Comparison of ENCODE assay signal across 14 cellular contexts in genomic region chr12:14207946-14208612, GRCh38.
DNase-seq lines count a peak whose midpoint lies in the region; ATAC-seq and TF ChIP-seq lines count a peak whose summit lies in the region.
"Had no signal": no experiment of that assay in that cellular context is flagged by ENCODE, and none has a peak within 500 bp of the region (broad histone marks: within the 10 kb centered on the region; RNA-seq: fewer than 3 reads in every experiment).

No MANE protein-coding gene starts in this region.

- no peaks in the 10 kb centered on the region for H3K27me3 ChIP-seq in HCT116 (ENCODE audit: insufficient read depth, low read length)
- H3K27me3 ChIP-seq in PC-3 (ENCODE audit: low read length), result no peaks in the 10 kb centered on the region
- H3K27me3 ChIP-seq in subcutaneous abdominal adipose tissue (ENCODE audit: control insufficient read depth in 5 of 5, insufficient read depth in 4 of 5, low read length in 5 of 5), result no peaks in the 10 kb centered on the region

- 0 out of 2 replicates have a peak overlapping the region, but pooled peaks have one; percentile 7 for H3K9ac ChIP-seq in HCT116 (ENCODE audit: low read length)
- no peak overlapping the region for H3K9ac ChIP-seq in PC-3 (ENCODE audit: low read length)
- H3K9ac ChIP-seq in subcutaneous abdominal adipose tissue (ENCODE audit: low read length in 5 of 5), result no peak overlapping the region

- peak overlapping the region; percentile 61 for H3K4me2 ChIP-seq in HCT116 (ENCODE audit: low read length)
- peak overlapping the region; percentile 59 for H3K4me2 ChIP-seq in PC-3 (ENCODE audit: low read length)

- H3K4me3 ChIP-seq in HCT116 (replicated peaks in 1 of 2; ENCODE audit: low read depth in 1 of 2, low read length in 2 of 2), result peak overlapping the region in 1 of 2 experiments; percentile 1; a peak in 1 of 4 replicates
- no peak overlapping the region for H3K4me3 ChIP-seq in PC-3 (ENCODE audit: low read length)
- H3K4me3 ChIP-seq in subcutaneous abdominal adipose tissue (ENCODE audit: low read depth in 1 of 5, low read length in 5 of 5), result no peak overlapping the region

- H3K27ac ChIP-seq in HCT116 (ENCODE audit: low read depth, low read length), result peak overlapping the region; percentile 23
- H3K27ac ChIP-seq in PC-3 (ENCODE audit: low read length), result peak overlapping the region; percentile 46
- peak overlapping the region; percentile 12 for H3K27ac ChIP-seq in subcutaneous abdominal adipose tissue (ENCODE audit: low read depth, low read length)

- no peaks in the 10 kb centered on the region for H3K79me2 ChIP-seq in HCT116 (ENCODE audit: insufficient read depth, low read length)
- no peaks in the 10 kb centered on the region for H3K79me2 ChIP-seq in PC-3 (ENCODE audit: low read length)

- BruUV-seq in HCT116 (replicated peaks; lab: Mats Ljungman, UMichigan), result no TSS peak
- no TSS peak for BruUV-seq in PC-3 (replicated peaks; lab: Mats Ljungman, UMichigan)

- TF ChIP-seq RAD21 in HCT116 (IDR thresholded peaks at IDR 0.05; ENCODE audit: low read depth), result no peak

- RAD21 ChIA-PET in HCT116 (lab: Charles Lee; ENCODE audit: low non-redundant PET in 1 of 2, low total read pairs in 2 of 2, uncharacterized antibody in 2 of 2, unreplicated experiment in 2 of 2), result interaction anchor here in 1 of 2 experiments (0.9 kb wide), 1 partner anchor 22 kb away, joined by 3 read pairs; no protein-coding TSS in a partner anchor

- H4K20me1 ChIP-seq in HCT116 (ENCODE audit: insufficient read depth), result no peaks in the 10 kb centered on the region
- no peaks in the 10 kb centered on the region for H4K20me1 ChIP-seq in PC-3 (ENCODE audit: low read length)

- peak overlapping the region; percentile 33 for H2AFZ ChIP-seq in HCT116 (ENCODE audit: low read depth, low read length, poor library complexity, severe bottlenecking)
- 0 out of 2 replicates have a peak overlapping the region, but pooled peaks have one; percentile 25 for H2AFZ ChIP-seq in PC-3 (ENCODE audit: low read length)

- peak; percentile 85 for ATAC-seq in HCT116
- ATAC-seq in PC-3, result peak; percentile 73
- no peak for ATAC-seq in GM18873 (IDR thresholded peaks at IDR 0.05; ENCODE audit: low FRiP score, unreplicated experiment)
- ATAC-seq: natural killer cell had no signal

- TF ChIP-seq POLR2A in HCT116 (IDR thresholded peaks at IDR 0.05; ENCODE audit: borderline replicate concordance, extremely low read depth, insufficient read depth, insufficient read length), result no peak

- peak; percentile 55 for DNase-seq in HCT116 (ENCODE audit: low read depth, low spot score)
- DNase-seq in PC-3, result peak; percentile 75
- DNase-seq in kidney tubule cell (ENCODE audit: low spot score), result peak; percentile 50
- DNase-seq in SHP77 (lab: John Stamatoyannopoulos, UW), result no peak
- no peak for DNase-seq in NCI-H2171 treated with DMSO at 0.1 percent for 48 hours (lab: John Stamatoyannopoulos, UW)
- no peak for DNase-seq in NCI-H446 treated with DMSO at 0.1 percent for 48 hours (lab: John Stamatoyannopoulos, UW)
- DNase-seq: activated CD4-positive, alpha-beta T cell treated with anti-CD3 and anti-CD28 coated beads for 4 hours; activated T-cell treated with anti-CD3 and anti-CD28 coated beads, Interleukin-2, amount 50 U/mL, for 48 hours; IMR-90; natural killer cell; NCI-H2029 treated with DMSO at 0.1 percent for 48 hours; T-helper 1 cell had no signal

- POLR2A ChIA-PET in HCT116 (lab: Charles Lee) (no interaction called here), PC-3 (lab: Charles Lee; ENCODE audit: unreplicated experiment) (no interaction called here)

- intact Hi-C loops in HCT116 (cut with micrococcal nuclease), result no loop called here
- intact Hi-C loops in PC-3 (cut with micrococcal nuclease), result no loop called here

- H3K9me2 ChIP-seq in HCT116 (ENCODE audit: insufficient read depth), result no peaks in the 10 kb centered on the region
- H3K9me2 ChIP-seq in PC-3 (replicated peaks; ENCODE audit: low read length), result no peaks in the 10 kb centered on the region

- peaks cover 5% of the 10 kb centered on the region for H3F3A ChIP-seq in PC-3 (ENCODE audit: low read length, unreplicated experiment)

- H3K36me3 ChIP-seq in HCT116 (ENCODE audit: control insufficient read depth in 1 of 2, insufficient read depth in 2 of 2, low read length in 2 of 2) (no peaks in the 10 kb centered on the region), PC-3 (ENCODE audit: low read depth, low read length) (no peaks in the 10 kb centered on the region), subcutaneous abdominal adipose tissue (ENCODE audit: control insufficient read depth in 5 of 5, insufficient read depth in 5 of 5, low read length in 5 of 5) (no peaks in the 10 kb centered on the region)

- CTCF ChIA-PET in HCT116 (lab: Charles Lee), result interaction anchor here (1.0 kb wide), 1 partner anchor 22 kb away, joined by 3 read pairs; no protein-coding TSS in a partner anchor
- CTCF ChIA-PET in PC-3 (lab: Charles Lee), result no interaction called here

- H3K4me1 ChIP-seq in HCT116 (ENCODE audit: control insufficient read depth in 1 of 2, insufficient read depth in 2 of 2, low read length in 2 of 2), result peaks cover 21% of the 10 kb centered on the region in 2 experiments
- H3K4me1 ChIP-seq in PC-3 (ENCODE audit: insufficient read depth, low read length), result peaks cover 13% of the 10 kb centered on the region
- H3K4me1 ChIP-seq in subcutaneous abdominal adipose tissue (ENCODE audit: control insufficient read depth in 5 of 5, insufficient read depth in 5 of 5, low read length in 5 of 5), result peaks cover 0 to 28% (median 25%) of the 10 kb centered on the region in 5 donors

- TF ChIP-seq CTCF in HCT116 (IDR thresholded peaks at IDR 0.05 in 2 of 3, conservative IDR thresholded peaks at IDR 0.05 in 1 of 3; ENCODE audit: borderline replicate concordance in 1 of 3, insufficient read depth in 1 of 3, low read depth in 2 of 3, low read length in 2 of 3), result no peak
- TF ChIP-seq CTCF in PC-3 (conservative IDR thresholded peaks at IDR 0.05; ENCODE audit: low read depth, low read length), result no peak

- H3K9me3 ChIP-seq in HCT116 (ENCODE audit: control insufficient read depth in 1 of 2, insufficient read depth in 1 of 2, low read depth in 1 of 2, low read length in 2 of 2) (no peaks in the 10 kb centered on the region), PC-3 (ENCODE audit: low read length) (no peaks in the 10 kb centered on the region), subcutaneous abdominal adipose tissue (ENCODE audit: control insufficient read depth in 5 of 5, low read length in 5 of 5) (no peaks in the 10 kb centered on the region)

TF ChIP-seq in HCT116, 20 proteins besides CTCF, POLR2A, EP300 and RAD21 (continues in another document):
- peak; percentile 86 for TF ChIP-seq SP1 (IDR thresholded peaks at IDR 0.05; ENCODE audit: low read depth)
- no peak for TF ChIP-seq EGR1 (IDR thresholded peaks at IDR 0.05; ENCODE audit: low read depth)
- no peak for TF ChIP-seq MAX (IDR thresholded peaks at IDR 0.05)
- TF ChIP-seq FOSL1 (IDR thresholded peaks at IDR 0.05; ENCODE audit: low read depth), result no peak; the same call in 1 of the 2 replicates
- peak; percentile 31; the same call in 1 of the 2 replicates for TF ChIP-seq ELF1 (IDR thresholded peaks at IDR 0.05; ENCODE audit: borderline replicate concordance, low read depth)
- TF ChIP-seq ZBTB33 (IDR thresholded peaks at IDR 0.05; ENCODE audit: extremely low read depth, insufficient replicate concordance, low read length), result no peak
- no peak for TF ChIP-seq POLR2AphosphoS5 (IDR thresholded peaks at IDR 0.05; ENCODE audit: low read depth, low read length)
- TF ChIP-seq JUND (IDR thresholded peaks at IDR 0.05), result peak; percentile 38; the same call in 1 of the 2 replicates
- 0 out of 2 replicates have a peak, but pooled peaks have one; percentile 42 for TF ChIP-seq SIN3A (IDR thresholded peaks at IDR 0.05; ENCODE audit: low read depth)
- no peak for TF ChIP-seq ZNF274 (IDR thresholded peaks at IDR 0.05; ENCODE audit: low read depth, low read length)
- TF ChIP-seq TCF7L2 (IDR thresholded peaks at IDR 0.05; ENCODE audit: borderline replicate concordance, extremely low read depth, insufficient read depth, insufficient read length), result peak; percentile 8
- TF ChIP-seq CEBPB (IDR thresholded peaks at IDR 0.05; ENCODE audit: low read depth), result peak; percentile 47

Comparison
In these comparisons a context has a peak if more than half of its experiments do, and no peak if none do; other contexts are left out.
1. DNase-seq: peak in HCT116 (single experiment), PC-3 (single experiment) and kidney tubule cell (single experiment); none in SHP77 (0 of 2), NCI-H2171 treated with DMSO at 0.1 percent for 48 hours (single experiment) and NCI-H446 treated with DMSO at 0.1 percent for 48 hours (single experiment).
2. Peak in every context shown above with its lines, with median percentiles within 50 percentile points of each other: H3K27ac ChIP-seq.